Comparison of ENCODE assay signal across 8 cellular contexts in genomic region chr1:12177999-12178441, GRCh38.
DNase-seq lines count a peak whose midpoint lies in the region; ATAC-seq and TF ChIP-seq lines count a peak whose summit lies in the region.

No MANE protein-coding gene starts in this region.

- ATAC-seq in GM19397 (IDR thresholded peaks at IDR 0.05; ENCODE audit: unreplicated experiment) (no peak), HG02973 (IDR thresholded peaks at IDR 0.05; ENCODE audit: unreplicated experiment) (no peak)

- peak; percentile 74 for DNase-seq in COR-L47 (lab: John Stamatoyannopoulos, UW)
- DNase-seq in NCI-H510A treated with DMSO at 0.1 percent for 48 hours (lab: John Stamatoyannopoulos, UW) = peak; percentile 79
- DNase-seq in activated T-helper 1 cell treated with Interleukin-2 at 50 U/mL for 16 hours (ENCODE audit: low read depth) = peak; percentile 87
- peak; percentile 96 for DNase-seq in foreskin fibroblast
- DNase-seq in stimulated activated CD4-positive, alpha-beta T cell treated with anti-CD3 and anti-CD28 coated beads, Interleukin-12 subunit alpha, Interleukin-12 subunit beta, amount 100 ng/mL, for 24 hours (ENCODE audit: low read depth in 2 of 2) = peak; percentile 85 to 92
- DNase-seq in OCI-M1 (lab: John Stamatoyannopoulos, UW) = no peak

- H3K4me3 ChIP-seq in foreskin fibroblast (ENCODE audit: low read depth in 1 of 2, low read length in 2 of 2) = no peak overlapping the region

- no peak for TF ChIP-seq CTCF in foreskin fibroblast (IDR thresholded peaks at IDR 0.05; ENCODE audit: low read depth, low read length)
